Comparison of ENCODE assay signal across 8 cellular contexts in genomic region chr4:73869130-73870055, GRCh38. TPM values are rescaled to one million over a fixed set of nuclear protein-coding genes. Genes with fewer than 3 reads are reported as not detected.
DNase-seq lines count a peak whose midpoint lies in the region; ATAC-seq, FAIRE-seq and TF ChIP-seq lines count a peak whose summit lies in the region.

Gene CXCL1 (plus strand): TSS chr4:73869393. CDS start chr4:73869471, 78 bp downstream.

- TF ChIP-seq POLR2A in HepG2 (IDR thresholded peaks at IDR 0.05; ENCODE audit: insufficient read depth in 1 of 2, low read depth in 2 of 2, low read length in 2 of 2) = no peak

- no peak for TF ChIP-seq CTCF in HepG2 (CRISPR knock-in tag; IDR thresholded peaks at IDR 0.05)
- no peak for TF ChIP-seq CTCF in tibial artery (IDR thresholded peaks at IDR 0.05)

- no peak within 1 kb of the TSS for H3K9ac ChIP-seq in HepG2 (ENCODE audit: insufficient read depth, low read depth, low read length)

- intact Hi-C loops in dendritic cell treated with granulocyte-macrophage colony-stimulating factor and Interleukin-4, amounts not matched to agents 40 ng/mL and 50 ng/mL, for 4 days (cut with micrococcal nuclease) = loop anchor here (10.0 kb wide), 1 partner anchor 135 kb away; no protein-coding TSS in a partner anchor
- intact Hi-C loops in HepG2 (cut with micrococcal nuclease; ENCODE audit: unreplicated experiment) (no loop called here), tibial artery (cut with DNase I; ENCODE audit: low total_unique reads) (no loop called here)

- no peak for DNase-seq in activated T-cell treated with anti-CD3 and anti-CD28 coated beads, Interleukin-2, amount 50 U/mL, for 72 hours
- no peak for DNase-seq in activated T-cell treated with anti-CD3 and anti-CD28 coated beads, Interleukin-2, amount 50 U/mL, for 1 hour
- DNase-seq in HepG2 (ENCODE audit: low spot score) (no peak), tibial artery (peak in 1 of 2 donors; percentile 24), GM19238 (ENCODE audit: insufficient read length, low spot score) (no peak), middle frontal gyrus (ENCODE audit: extremely low spot score, low spot score) (no peak)

- WGBS in HepG2 (ENCODE audit: low lambda C conversion rate) = 25% methylated on average over 16 of the region's 61 CpGs

- H2AFZ ChIP-seq in HepG2 (ENCODE audit: low read length) = no peak within 1 kb of the TSS

- no peak for TF ChIP-seq RAD21 in HepG2 (CRISPR knock-in tag; IDR thresholded peaks at IDR 0.05)

- peak within 1 kb of the TSS in 1 of 3 experiments; percentile 40; a peak in 1 of 6 replicates for H3K4me3 ChIP-seq in HepG2 (replicated peaks in 1 of 3; ENCODE audit: insufficient read depth in 1 of 3, low read depth in 2 of 3, low read length in 3 of 3)
- peak within 1 kb of the TSS; percentile 52 to 67 for H3K4me3 ChIP-seq in tibial artery

- H3K36me3 Mint-ChIP-seq in activated T-cell treated with anti-CD3 and anti-CD28 coated beads, Interleukin-2, amount 50 U/mL, for 72 hours (ENCODE audit: insufficient read depth in 2 of 2) = no peaks in the 10 kb centered on the region
- H3K36me3 Mint-ChIP-seq in dendritic cell treated with granulocyte-macrophage colony-stimulating factor and Interleukin-4, amounts not matched to agents 40 ng/mL and 50 ng/mL, for 4 days (ENCODE audit: low read depth) = peaks cover 5% of the 10 kb centered on the region

- TF ChIP-seq EP300 in HepG2 (IDR thresholded peaks at IDR 0.05; ENCODE audit: low read depth in 2 of 2, low read length in 2 of 2) (no peak), HepG2 (CRISPR knock-in tag; IDR thresholded peaks at IDR 0.05; ENCODE audit: borderline replicate concordance) (no peak)

- H3K4me1 Mint-ChIP-seq in activated T-cell treated with anti-CD3 and anti-CD28 coated beads, Interleukin-2, amount 50 U/mL, for 72 hours (ENCODE audit: low read depth) = no peaks in the 10 kb centered on the region
- peaks cover 41% of the 10 kb centered on the region for H3K4me1 Mint-ChIP-seq in dendritic cell treated with granulocyte-macrophage colony-stimulating factor and Interleukin-4, amounts not matched to agents 40 ng/mL and 50 ng/mL, for 4 days (ENCODE audit: low read depth)

- H3K9me3 Mint-ChIP-seq in activated T-cell treated with anti-CD3 and anti-CD28 coated beads, Interleukin-2, amount 50 U/mL, for 72 hours = no peaks in the 10 kb centered on the region
- peaks cover 15% of the 10 kb centered on the region for H3K9me3 Mint-ChIP-seq in dendritic cell treated with granulocyte-macrophage colony-stimulating factor and Interleukin-4, amounts not matched to agents 40 ng/mL and 50 ng/mL, for 4 days

- no peak within 1 kb of the TSS for H3K27ac Mint-ChIP-seq in activated T-cell treated with anti-CD3 and anti-CD28 coated beads, Interleukin-2, amount 50 U/mL, for 72 hours
- peak within 1 kb of the TSS; percentile 90 for H3K27ac Mint-ChIP-seq in dendritic cell treated with granulocyte-macrophage colony-stimulating factor and Interleukin-4, amounts not matched to agents 40 ng/mL and 50 ng/mL, for 4 days

- H3K4me2 ChIP-seq in HepG2 (ENCODE audit: low read depth, low read length) = peak within 1 kb of the TSS; percentile 33

- H3K36me3 ChIP-seq in HepG2 (replicated peaks in 1 of 2; ENCODE audit: control insufficient read depth in 1 of 2, insufficient read depth in 2 of 2, low read length in 2 of 2) (no peaks in the 10 kb centered on the region), tibial artery (no peaks in the 10 kb centered on the region)

- H3K27ac ChIP-seq in HepG2 (ENCODE audit: extremely low read length, insufficient read depth, low read length) = no peak within 1 kb of the TSS
- H3K27ac ChIP-seq in tibial artery = peak within 1 kb of the TSS; percentile 29 to 35

- peak within 1 kb of the TSS; percentile 14 to 59 for H3K4me3 Mint-ChIP-seq in activated T-cell treated with anti-CD3 and anti-CD28 coated beads, Interleukin-2, amount 50 U/mL, for 72 hours
- H3K4me3 Mint-ChIP-seq in dendritic cell treated with granulocyte-macrophage colony-stimulating factor and Interleukin-4, amounts not matched to agents 40 ng/mL and 50 ng/mL, for 4 days = peak within 1 kb of the TSS; percentile 90

- H3K9me3 ChIP-seq in HepG2 (ENCODE audit: low read length) (no peaks in the 10 kb centered on the region), tibial artery (no peaks in the 10 kb centered on the region)

- ATAC-seq in activated T-cell treated with anti-CD3 and anti-CD28 coated beads, Interleukin-2, amount 50 U/mL, for 72 hours (replicated peaks in 1 of 2) = peak in 1 of 2 donors; percentile 39
- ATAC-seq in HepG2 (peak; percentile 83), HG03442 (IDR thresholded peaks at IDR 0.05; ENCODE audit: unreplicated experiment) (no peak)

- H4K20me1 ChIP-seq in HepG2 (ENCODE audit: insufficient read depth, low read length) = no peaks in the 10 kb centered on the region

- POLR2A ChIA-PET in HepG2 (lab: Yijun Ruan, JAX) = no interaction called here

- H3K27me3 ChIP-seq in HepG2 (ENCODE audit: control insufficient read depth in 1 of 2, insufficient read depth in 2 of 2, low read length in 2 of 2) (peaks cover 0 to 19% of the 10 kb centered on the region in 2 experiments; a peak in 3 of 5 replicates), tibial artery (peaks cover 0 to 9% of the 10 kb centered on the region in 2 donors)

- CTCF ChIA-PET in HepG2 (lab: Yijun Ruan, JAX; ENCODE audit: low intra/inter-chr PET ratio, low total read pairs) = no interaction called here

- H3K79me2 ChIP-seq in HepG2 (ENCODE audit: insufficient read depth, low read length) = no peaks in the 10 kb centered on the region

- in situ Hi-C loops in HepG2 (cut with HindIII; ENCODE audit: extremely low pct_ligation_motif_present, low pct_unique_long_range_greater_than_20kb) = no loop called here

- no TSS peak for BruUV-seq in HepG2 (replicated peaks; lab: Mats Ljungman, UMichigan)

- no peak for FAIRE-seq in HepG2 (lab: Jason Lieb, UNC)

- H3K27me3 Mint-ChIP-seq in activated T-cell treated with anti-CD3 and anti-CD28 coated beads, Interleukin-2, amount 50 U/mL, for 72 hours (ENCODE audit: low read depth) = peaks cover 20% of the 10 kb centered on the region
- peaks cover 16% of the 10 kb centered on the region for H3K27me3 Mint-ChIP-seq in dendritic cell treated with granulocyte-macrophage colony-stimulating factor and Interleukin-4, amounts not matched to agents 40 ng/mL and 50 ng/mL, for 4 days

- H3K4me1 ChIP-seq in HepG2 (ENCODE audit: insufficient read depth, low read length) (peaks cover 8% of the 10 kb centered on the region; the same call in 1 of the 2 replicates), tibial artery (peaks cover 0 to 14% (median 10%) of the 10 kb centered on the region in 4 donors)

TF ChIP-seq in HepG2, 621 proteins besides CTCF, POLR2A, EP300 and RAD21:
- TF ChIP-seq MIER3 (CRISPR knock-in tag; IDR thresholded peaks at IDR 0.05; ENCODE audit: borderline replicate concordance) (no peak), PATZ1 (CRISPR knock-in tag; IDR thresholded peaks at IDR 0.05) (0 out of 2 replicates have a peak, but pooled peaks have one; percentile 22)

RNA-seq across cellular contexts. Expression of gene CXCL1, which starts in this region (rescaled TPM):
- total RNA-seq in activated T-cell treated with anti-CD3 and anti-CD28 coated beads, Interleukin-2, amount 50 U/mL, for 72 hours = not detected
- 0.15 TPM in 1 of 2 replicates, not detected in the other for total RNA-seq in HepG2 (2016; rRNA removed; fragmentation: Illumina TruSeq; extraction: Trizol)
- total RNA-seq in HepG2 (2016; cell fraction: cytosol; rRNA removed; fragmentation: Illumina TruSeq; extraction: Trizol; ENCODE audit: low read depth) = not detected in 2 replicates
- total RNA-seq in HepG2 (2016; cell fraction: insoluble cytoplasmic fraction; rRNA removed; fragmentation: Illumina TruSeq; extraction: Trizol) = not detected in 2 replicates
- total RNA-seq in HepG2 (2016; cell fraction: membrane; rRNA removed; fragmentation: Illumina TruSeq; extraction: Trizol) = not detected in 2 replicates
- total RNA-seq in HepG2 (2016; cell fraction: nucleus; rRNA removed; fragmentation: Illumina TruSeq; extraction: Trizol) = not detected in 2 replicates
- polyA plus RNA-seq in HepG2 (2011; rRNA removed) = not detected in 2 replicates
- 0.08 TPM in 1 of 2 replicates, not detected in the other for polyA plus RNA-seq in HepG2 (2011; cell fraction: cytosol; rRNA removed)
- polyA plus RNA-seq in HepG2 (2011; cell fraction: nucleus; rRNA removed) = not detected in 2 replicates
- not detected in 2 replicates for polyA plus RNA-seq in HepG2 (2012)
- not detected in 2 replicates for polyA plus RNA-seq in HepG2 (2016; cell fraction: cytosol; fragmentation: Illumina TruSeq; extraction: Trizol; ENCODE audit: low read depth)
- not detected in 2 replicates for polyA plus RNA-seq in HepG2 (2016; cell fraction: insoluble cytoplasmic fraction; fragmentation: Illumina TruSeq; extraction: Trizol; ENCODE audit: low read depth)
- not detected in 2 replicates for polyA plus RNA-seq in HepG2 (2016; cell fraction: membrane; fragmentation: Illumina TruSeq; extraction: Trizol; ENCODE audit: low read depth)
- not detected in 2 replicates for polyA plus RNA-seq in HepG2 (2016; cell fraction: nucleus; fragmentation: Illumina TruSeq; extraction: Trizol; ENCODE audit: insufficient read depth, low read depth)
- polyA minus RNA-seq in HepG2 (2011; rRNA and poly(A)+ RNA removed; ENCODE audit: low replicate concordance) = not detected in 2 replicates
- polyA minus RNA-seq in HepG2 (2011; cell fraction: cytosol; rRNA and poly(A)+ RNA removed) = not detected in 2 replicates
- not detected in 2 replicates for polyA minus RNA-seq in HepG2 (2011; cell fraction: nucleus; rRNA and poly(A)+ RNA removed)

Comparison
In these comparisons a context has a peak if more than half of its experiments do, and no peak if none do; other contexts are left out.
1. Peak in ATAC-seq and H3K4me2 ChIP-seq in HepG2; RNA of the gene not detected or under 1 TPM.